In genomic region chrX:15564981-15565579, GRCh38 we compare ENCODE assay signal across 9 cellular contexts. TPM values are rescaled to one million over a fixed set of nuclear protein-coding genes. Genes with fewer than 3 reads are reported as not detected.
DNase-seq lines count a peak whose midpoint lies in the region; ATAC-seq and TF ChIP-seq lines count a peak whose summit lies in the region.
"Had no signal": no experiment of that assay in that cellular context is flagged by ENCODE, and none has a peak within 500 bp of the region (broad histone marks: within the 10 kb centered on the region; RNA-seq: fewer than 3 reads in every experiment).

No MANE protein-coding gene starts in this region.

- H3K27ac ChIP-seq in HL-60 (replicated peaks) (no peak overlapping the region), prostate gland (no peak overlapping the region)

- peak; percentile 0 for DNase-seq in stimulated activated naive CD4-positive, alpha-beta T cell treated with Interleukin-2 at 50 U/mL for 16 hours (lab: John Stamatoyannopoulos, UW)
- no peak for DNase-seq in stimulated activated naive CD4-positive, alpha-beta T cell (lab: John Stamatoyannopoulos, UW)
- DNase-seq in HL-60 (ENCODE audit: low read depth in 1 of 2, low spot score in 1 of 2): peak; percentile 6 to 39
- peak; percentile 35 for DNase-seq in NCI-H774 (lab: John Stamatoyannopoulos, UW)
- peak; percentile 5 for DNase-seq in activated naive CD8-positive, alpha-beta T cell treated with anti-CD3 and anti-CD28 coated beads, Interleukin-2, amount 50 U/mL, for 24 hours
- DNase-seq in Right ventricle myocardium superior: peak; percentile 66
- peak; percentile 67 for DNase-seq in prostate gland (ENCODE audit: low spot score)

- no peak for TF ChIP-seq POLR2A in prostate gland (IDR thresholded peaks at IDR 0.05)

- no peak overlapping the region for H3K4me3 Mint-ChIP-seq in activated naive CD8-positive, alpha-beta T cell treated with anti-CD3 and anti-CD28 coated beads, Interleukin-2, amount 50 U/mL, for 24 hours
- H3K4me3 Mint-ChIP-seq: central memory CD8-positive, alpha-beta T cell had no signal

- WGBS in prostate gland: 17% methylated on average over 5 of the region's 5 CpGs

- H3K36me3 ChIP-seq in prostate gland: no peaks in the 10 kb centered on the region

- H3K4me3 ChIP-seq in HL-60 (replicated peaks; ENCODE audit: insufficient read depth, low read length): no peak overlapping the region
- no peak overlapping the region for H3K4me3 ChIP-seq in prostate gland

- H3K4me1 ChIP-seq in prostate gland (replicated peaks): no peaks in the 10 kb centered on the region

- H3K4me1 Mint-ChIP-seq in activated naive CD8-positive, alpha-beta T cell treated with anti-CD3 and anti-CD28 coated beads, Interleukin-2, amount 50 U/mL, for 24 hours: no peaks in the 10 kb centered on the region
- H3K4me1 Mint-ChIP-seq: central memory CD8-positive, alpha-beta T cell had no signal

- peak; percentile 40 for ATAC-seq in activated naive CD8-positive, alpha-beta T cell treated with anti-CD3 and anti-CD28 coated beads, Interleukin-2, amount 50 U/mL, for 24 hours
- ATAC-seq in Right ventricle myocardium superior (ENCODE audit: poor library complexity) (peak; percentile 89), HG03457 (IDR thresholded peaks at IDR 0.05; ENCODE audit: unreplicated experiment) (no peak)

- no peaks in the 10 kb centered on the region for H3K36me3 Mint-ChIP-seq in activated naive CD8-positive, alpha-beta T cell treated with anti-CD3 and anti-CD28 coated beads, Interleukin-2, amount 50 U/mL, for 24 hours (ENCODE audit: low read depth)

- intact Hi-C loops in Right ventricle myocardium superior (cut with DNase I) (loop anchor here (10.0 kb wide), 1 partner anchor 70 kb away; the partner anchor contains the start of gene PIR), prostate gland (cut with DNase I) (loop anchor here (10.0 kb wide), 2 partner anchors 90 to 220 kb away; no protein-coding TSS in a partner anchor)

- TF ChIP-seq CTCF in HL-60 (IDR thresholded peaks at IDR 0.05; ENCODE audit: insufficient read depth, low read length) (peak; percentile 23), prostate gland (IDR thresholded peaks at IDR 0.05) (peak in 3 of 4 experiments; percentile 40 to 73 (median 66))

- H3K27me3 ChIP-seq in HL-60 (ENCODE audit: insufficient read depth, poor library complexity, severe bottlenecking): peaks cover 8% of the 10 kb centered on the region
- H3K27me3 ChIP-seq in prostate gland (replicated peaks; ENCODE audit: insufficient read depth): no peaks in the 10 kb centered on the region

- H3K27ac Mint-ChIP-seq in activated naive CD8-positive, alpha-beta T cell treated with anti-CD3 and anti-CD28 coated beads, Interleukin-2, amount 50 U/mL, for 24 hours: no peak overlapping the region

- no peaks in the 10 kb centered on the region for H3K9me3 Mint-ChIP-seq in activated naive CD8-positive, alpha-beta T cell treated with anti-CD3 and anti-CD28 coated beads, Interleukin-2, amount 50 U/mL, for 24 hours
- H3K9me3 Mint-ChIP-seq: central memory CD8-positive, alpha-beta T cell had no signal

- H3K9me3 ChIP-seq in prostate gland: no peaks in the 10 kb centered on the region

- peaks cover 5% of the 10 kb centered on the region for H3K27me3 Mint-ChIP-seq in activated naive CD8-positive, alpha-beta T cell treated with anti-CD3 and anti-CD28 coated beads, Interleukin-2, amount 50 U/mL, for 24 hours

RNA-seq across cellular contexts. Expression of gene ACE2, which starts 35.7 kb away (rescaled TPM):
- total RNA-seq in Right ventricle myocardium superior (13.3 TPM), prostate gland (10 to 100 TPM in 1 of 2 donors, under 1 TPM in 1; 0.14 to 74.6 TPM)

Comparison
In these comparisons a context has a peak if more than half of its experiments do, and no peak if none do; other contexts are left out.
1. DNase-seq: peak in stimulated activated naive CD4-positive, alpha-beta T cell treated with Interleukin-2 at 50 U/mL for 16 hours (single experiment), HL-60 (2 of 2), NCI-H774 (single experiment), activated naive CD8-positive, alpha-beta T cell treated with anti-CD3 and anti-CD28 coated beads, Interleukin-2, amount 50 U/mL, for 24 hours (single experiment), Right ventricle myocardium superior (single experiment) and prostate gland (single experiment); none in stimulated activated naive CD4-positive, alpha-beta T cell (0 of 6).